1 cellular context compared by ENCODE assay signal in genomic region chr17:78428025-78428575, GRCh38.
TF ChIP-seq lines count a peak whose summit lies in the region.

No MANE protein-coding gene starts in this region.

TF ChIP-seq in HepG2, 621 proteins besides CTCF, POLR2A, EP300 and RAD21:
- TF ChIP-seq AGO2 (optimal IDR thresholded peaks at IDR 0.05; ENCODE audit: low read depth, low read length) (peak; percentile 81), KLF12 (CRISPR knock-in tag; IDR thresholded peaks at IDR 0.05; ENCODE audit: borderline replicate concordance) (no peak)
